1 cellular context compared by ENCODE assay signal in the genomic region with DNA sequence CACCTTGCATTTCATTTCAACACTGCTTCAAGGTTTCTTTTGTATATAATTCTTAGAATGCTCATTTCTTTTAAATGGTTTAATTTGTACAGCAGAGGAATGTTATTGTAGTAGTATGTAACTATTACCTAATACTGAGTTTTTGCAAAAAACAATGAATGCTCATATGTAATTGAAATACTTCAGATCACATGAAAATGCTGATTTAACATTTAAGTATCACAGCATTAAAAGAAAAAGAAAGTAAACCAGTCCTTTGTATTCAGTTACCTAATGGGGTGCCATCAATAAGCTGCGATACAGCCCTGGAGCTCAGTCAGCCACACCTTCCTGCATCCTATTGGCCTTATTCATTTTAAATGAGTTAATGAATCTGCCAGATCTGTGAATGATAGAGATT.
TF ChIP-seq lines count a peak whose summit lies in the region.

No MANE protein-coding gene starts in this region.

TF ChIP-seq in HepG2, 621 proteins besides CTCF, POLR2A, EP300 and RAD21 (continued from another document):
- TF ChIP-seq MAFK (conservative IDR thresholded peaks at IDR 0.05 in 1 of 2, IDR thresholded peaks at IDR 0.05 in 1 of 2; ENCODE audit: low read length in 2 of 2): peak; percentile 53 to 54; a peak in 2 of 4 replicates
